In genomic region chr3:87002346-87002745, GRCh38 we compare ENCODE assay signal across 23 cellular contexts.
"Had no signal": no experiment of that assay in that cellular context is flagged by ENCODE, and none has a peak within 500 bp of the region (broad histone marks: within the 10 kb centered on the region; RNA-seq: fewer than 3 reads in every experiment).

No MANE protein-coding gene starts in this region.

- H3K27me3 Mint-ChIP-seq: memory B cell; naive thymus-derived CD4-positive, alpha-beta T cell; stimulated activated memory B cell treated with anti-CD40 and anti-IgM and Interleukin-4, amounts not matched to agents 10 μg/mL and 1 μg/mL and 100 μg/mL, for 72 hours had no signal

- H3K27ac ChIP-seq: dorsolateral prefrontal cortex, esophagus muscularis mucosa, foreskin keratinocyte, lower lobe of right lung, neural progenitor cell, prostate gland, sigmoid colon, spleen, testis, tibial artery, vagina had no signal

- H3K4me3 ChIP-seq: dorsolateral prefrontal cortex, esophagus muscularis mucosa, lower lobe of right lung, neural progenitor cell, prostate gland, sigmoid colon, spleen, testis, tibial artery, vagina had no signal

- H3K4me3 Mint-ChIP-seq: memory B cell; naive thymus-derived CD4-positive, alpha-beta T cell; nephron; neural progenitor cell; stimulated activated memory B cell treated with anti-CD40 and anti-IgM and Interleukin-4, amounts not matched to agents 10 μg/mL and 1 μg/mL and 100 μg/mL, for 72 hours had no signal

- H3K36me3 ChIP-seq: esophagus muscularis mucosa, lower lobe of right lung, neural progenitor cell, prostate gland, sigmoid colon, spleen, tibial artery, vagina had no signal

- H3K27me3 ChIP-seq: esophagus muscularis mucosa, foreskin keratinocyte, neural progenitor cell, sigmoid colon, spleen, testis, tibial artery, vagina had no signal

- H3K4me1 ChIP-seq: esophagus muscularis mucosa, foreskin keratinocyte, lower lobe of right lung, neural progenitor cell, prostate gland, sigmoid colon, spleen, testis, tibial artery, vagina had no signal

- DNase-seq: cerebellar nuclear complex; dorsolateral prefrontal cortex; effector CD4-positive, alpha-beta T cell; foreskin keratinocyte; left ventricle myocardium superior; lower lobe of right lung; midbrain; naive thymus-derived CD4-positive, alpha-beta T cell; right cardiac atrium; sigmoid colon; spleen; stimulated activated CD4-positive, alpha-beta T cell treated with anti-CD3 and anti-CD28 coated beads, Interleukin-4, amount 100 ng/mL, for 4 hours; stimulated activated naive CD8-positive, alpha-beta T cell treated with anti-CD3 and anti-CD28 coated beads, Interleukin-15, Interleukin-2, amounts not matched to agents 100 U/mL and 50 U/mL, for 24 hours; substantia nigra; testis; tibial artery had no signal

- H3K27ac Mint-ChIP-seq: memory B cell; naive thymus-derived CD4-positive, alpha-beta T cell; nephron; neural progenitor cell; stimulated activated memory B cell treated with anti-CD40 and anti-IgM and Interleukin-4, amounts not matched to agents 10 μg/mL and 1 μg/mL and 100 μg/mL, for 72 hours had no signal

- ATAC-seq: foreskin keratinocyte; left ventricle myocardium superior; lower lobe of right lung; naive thymus-derived CD4-positive, alpha-beta T cell; right cardiac atrium; stimulated activated memory B cell treated with anti-CD40 and anti-IgM and Interleukin-4, amounts not matched to agents 10 μg/mL and 1 μg/mL and 100 μg/mL, for 72 hours; stimulated activated naive CD8-positive, alpha-beta T cell treated with anti-CD3 and anti-CD28 coated beads, Interleukin-15, Interleukin-2, amounts not matched to agents 100 U/mL and 50 U/mL, for 24 hours had no signal

- H3K36me3 Mint-ChIP-seq: memory B cell; naive thymus-derived CD4-positive, alpha-beta T cell; neural progenitor cell; stimulated activated memory B cell treated with anti-CD40 and anti-IgM and Interleukin-4, amounts not matched to agents 10 μg/mL and 1 μg/mL and 100 μg/mL, for 72 hours had no signal

- H3K9me3 ChIP-seq: esophagus muscularis mucosa, lower lobe of right lung, prostate gland, sigmoid colon, testis, vagina had no signal

- H3K4me1 Mint-ChIP-seq: memory B cell; naive thymus-derived CD4-positive, alpha-beta T cell; nephron; neural progenitor cell; stimulated activated memory B cell treated with anti-CD40 and anti-IgM and Interleukin-4, amounts not matched to agents 10 μg/mL and 1 μg/mL and 100 μg/mL, for 72 hours had no signal

- H3K4me2 ChIP-seq: neural progenitor cell had no signal

- H3K9me3 Mint-ChIP-seq: memory B cell, nephron, neural progenitor cell had no signal

- H2AFZ ChIP-seq: neural progenitor cell had no signal
